In genomic region chrX:107465932-107466620, GRCh38 we compare ENCODE assay signal across 16 cellular contexts. TPM values are rescaled to one million over a fixed set of nuclear protein-coding genes. Genes with fewer than 3 reads are reported as not detected.
A peak's percentile ranks its signal among the peaks of the same experiment; 100 is the strongest.
DNase-seq lines count a peak whose midpoint lies in the region; ATAC-seq, FAIRE-seq and TF ChIP-seq lines count a peak whose summit lies in the region.
"Had no signal": no experiment of that assay in that cellular context is flagged by ENCODE, and none has a peak within 500 bp of the region (broad histone marks: within the 10 kb centered on the region; RNA-seq: fewer than 3 reads in every experiment).

No MANE protein-coding gene starts in this region.

- no peak for TF ChIP-seq CTCF in D721Med (IDR thresholded peaks at IDR 0.05; ENCODE audit: insufficient read depth, missing control alignments)

- peak; percentile 39 to 92 for ATAC-seq in activated naive CD4-positive, alpha-beta T cell treated with anti-CD3 and anti-CD28 coated beads, Interleukin-2, amount 50 U/mL, for 72 hours
- peak; percentile 90 for ATAC-seq in GM21717 (IDR thresholded peaks at IDR 0.05; ENCODE audit: unreplicated experiment)
- ATAC-seq in HG03108 (IDR thresholded peaks at IDR 0.05; ENCODE audit: unreplicated experiment): peak; percentile 77
- ATAC-seq: gastroesophageal sphincter, PC-3 had no signal

- H3K9me3 Mint-ChIP-seq in activated naive CD4-positive, alpha-beta T cell treated with anti-CD3 and anti-CD28 coated beads, Interleukin-2, amount 50 U/mL, for 72 hours: no peaks in the 10 kb centered on the region
- H3K9me3 Mint-ChIP-seq: T-helper 1 cell treated with Interleukin-12 subunit alpha and Interleukin-12 subunit beta and Interleukin-4 antibody, amounts not matched to agents 30 μg/mL and 1 μg/mL, for 36 hours had no signal

- no peak overlapping the region for H3K27ac Mint-ChIP-seq in activated naive CD4-positive, alpha-beta T cell treated with anti-CD3 and anti-CD28 coated beads, Interleukin-2, amount 50 U/mL, for 72 hours
- H3K27ac Mint-ChIP-seq: T-helper 1 cell treated with Interleukin-12 subunit alpha and Interleukin-12 subunit beta and Interleukin-4 antibody, amounts not matched to agents 30 μg/mL and 1 μg/mL, for 36 hours had no signal

- FAIRE-seq in D721Med (lab: Jason Lieb, UNC): no peak
- FAIRE-seq: small intestine had no signal

- H3K36me3 Mint-ChIP-seq in activated naive CD4-positive, alpha-beta T cell treated with anti-CD3 and anti-CD28 coated beads, Interleukin-2, amount 50 U/mL, for 72 hours: no peaks in the 10 kb centered on the region

- DNase-seq in activated naive CD4-positive, alpha-beta T cell treated with anti-CD3 and anti-CD28 coated beads, Interleukin-2, amount 50 U/mL, for 72 hours (ENCODE audit: low spot score in 2 of 2): peak in 1 of 2 donors; percentile 11
- no peak for DNase-seq in activated naive CD4-positive, alpha-beta T cell treated with Interleukin-2 at 50 U/mL for 16 hours
- DNase-seq in NCI-H774 (lab: John Stamatoyannopoulos, UW): no peak
- no peak for DNase-seq in COLO668 (lab: John Stamatoyannopoulos, UW; ENCODE audit: unreplicated experiment)
- DNase-seq in NOMO-1 (lab: John Stamatoyannopoulos, UW; ENCODE audit: unreplicated experiment in 2 of 2): no peak
- DNase-seq in D721Med (ENCODE audit: insufficient read length, low spot score): no peak
- DNase-seq: DMS79, IMR-90, NCI-H2029 treated with DMSO at 0.1 percent for 48 hours, PC-3, small intestine had no signal

RNA-seq across cellular contexts. Expression of gene FRMPD3, which starts 16.6 kb away (rescaled TPM):
- not detected for total RNA-seq in activated naive CD4-positive, alpha-beta T cell treated with anti-CD3 and anti-CD28 coated beads, Interleukin-2, amount 50 U/mL, for 72 hours
- total RNA-seq: activated CD8-positive, alpha-beta memory T cell treated with anti-CD3 and anti-CD28 coated beads for 36 hours had no signal
